ENCODE assay signal across 1 cellular context in genomic region chr4:1570291-1571164, GRCh38.
TF ChIP-seq lines count a peak whose summit lies in the region.

No MANE protein-coding gene starts in this region.

TF ChIP-seq in WTC11, 78 proteins besides CTCF, POLR2A, EP300 and RAD21 (continued from another document):
- TF ChIP-seq, protein P1, sequence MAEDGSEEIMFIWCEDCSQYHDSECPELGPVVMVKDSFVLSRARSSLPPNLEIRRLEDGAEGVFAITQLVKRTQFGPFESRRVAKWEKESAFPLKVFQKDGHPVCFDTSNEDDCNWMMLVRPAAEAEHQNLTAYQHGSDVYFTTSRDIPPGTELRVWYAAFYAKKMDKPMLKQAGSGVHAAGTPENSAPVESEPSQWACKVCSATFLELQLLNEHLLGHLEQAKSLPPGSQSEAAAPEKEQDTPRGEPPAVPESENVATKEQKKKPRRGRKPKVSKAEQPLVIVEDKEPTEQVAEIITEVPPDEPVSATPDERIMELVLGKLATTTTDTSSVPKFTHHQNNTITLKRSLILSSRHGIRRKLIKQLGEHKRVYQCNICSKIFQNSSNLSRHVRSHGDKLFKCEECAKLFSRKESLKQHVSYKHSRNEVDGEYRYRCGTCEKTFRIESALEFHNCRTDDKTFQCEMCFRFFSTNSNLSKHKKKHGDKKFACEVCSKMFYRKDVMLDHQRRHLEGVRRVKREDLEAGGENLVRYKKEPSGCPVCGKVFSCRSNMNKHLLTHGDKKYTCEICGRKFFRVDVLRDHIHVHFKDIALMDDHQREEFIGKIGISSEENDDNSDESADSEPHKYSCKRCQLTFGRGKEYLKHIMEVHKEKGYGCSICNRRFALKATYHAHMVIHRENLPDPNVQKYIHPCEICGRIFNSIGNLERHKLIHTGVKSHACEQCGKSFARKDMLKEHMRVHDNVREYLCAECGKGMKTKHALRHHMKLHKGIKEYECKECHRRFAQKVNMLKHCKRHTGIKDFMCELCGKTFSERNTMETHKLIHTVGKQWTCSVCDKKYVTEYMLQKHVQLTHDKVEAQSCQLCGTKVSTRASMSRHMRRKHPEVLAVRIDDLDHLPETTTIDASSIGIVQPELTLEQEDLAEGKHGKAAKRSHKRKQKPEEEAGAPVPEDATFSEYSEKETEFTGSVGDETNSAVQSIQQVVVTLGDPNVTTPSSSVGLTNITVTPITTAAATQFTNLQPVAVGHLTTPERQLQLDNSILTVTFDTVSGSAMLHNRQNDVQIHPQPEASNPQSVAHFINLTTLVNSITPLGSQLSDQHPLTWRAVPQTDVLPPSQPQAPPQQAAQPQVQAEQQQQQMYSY (CRISPR knock-in tag; IDR thresholded peaks at IDR 0.05): no peak
- TF ChIP-seq ZNF121 (CRISPR knock-in tag; IDR thresholded peaks at IDR 0.05) (no peak), CREB1 (CRISPR knock-in tag; IDR thresholded peaks at IDR 0.05) (no peak), ZNF138 (CRISPR knock-in tag; conservative IDR thresholded peaks at IDR 0.05) (no peak), CREM (CRISPR knock-in tag; IDR thresholded peaks at IDR 0.05) (no peak), GABPB1 (CRISPR knock-in tag; IDR thresholded peaks at IDR 0.05) (no peak)
